1 cellular context compared by ENCODE assay signal in the genomic region with DNA sequence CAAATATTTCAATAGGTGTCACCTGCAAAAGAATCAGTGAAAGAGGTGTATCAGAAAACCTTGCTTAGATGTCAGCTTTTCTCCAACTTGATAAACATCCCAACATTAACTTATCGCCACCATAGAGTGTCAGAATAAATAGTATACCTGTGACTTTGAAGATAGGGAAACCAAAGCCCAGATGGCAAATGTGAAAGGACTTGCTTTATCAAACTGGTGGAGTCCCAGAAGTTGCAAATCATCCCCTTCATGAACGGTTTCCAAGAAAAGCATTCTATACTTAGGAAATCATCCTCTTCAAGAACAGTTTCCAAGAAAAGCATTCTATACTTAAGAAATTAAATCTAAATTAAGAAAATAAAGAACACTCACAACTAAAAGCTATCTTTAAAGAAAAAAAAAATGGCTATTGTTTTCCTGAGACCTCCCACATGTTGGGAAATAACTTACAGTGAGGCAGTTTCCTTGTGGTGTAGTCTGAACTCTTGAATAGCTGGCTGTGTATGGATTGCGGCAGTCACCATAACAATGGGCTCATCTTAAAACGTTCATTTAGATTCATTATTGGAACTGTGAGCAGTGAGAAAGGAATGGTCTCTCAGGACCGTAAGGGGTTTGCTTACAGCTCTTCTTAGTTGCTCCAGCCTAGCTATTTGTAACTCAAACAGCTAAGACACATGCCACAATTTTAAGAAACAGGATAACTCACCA.
TF ChIP-seq lines count a peak whose summit lies in the region.

No MANE protein-coding gene starts in this region.

TF ChIP-seq in GM23338, 12 proteins besides CTCF, POLR2A, EP300 and RAD21 (continued from another document):
- TF ChIP-seq STAT1 (IDR thresholded peaks at IDR 0.05; ENCODE audit: unreplicated experiment) (no peak), ZNF331 (CRISPR knock-in tag; IDR thresholded peaks at IDR 0.05; ENCODE audit: low read depth) (no peak), NANOG (IDR thresholded peaks at IDR 0.05; ENCODE audit: borderline replicate concordance) (no peak)
